Comparison of ENCODE assay signal across 8 cellular contexts in genomic region chr7:131105803-131106680, GRCh38.
DNase-seq lines count a peak whose midpoint lies in the region; ATAC-seq and FAIRE-seq lines count a peak whose summit lies in the region.

No MANE protein-coding gene starts in this region.

- peaks cover 9% of the 10 kb centered on the region for H3K4me1 ChIP-seq in mesenchymal stem cell (ENCODE audit: control insufficient read depth, insufficient read depth, low read depth, low read length)

- peak overlapping the region; percentile 66 to 94 for H3K4ac ChIP-seq in mesenchymal stem cell (ENCODE audit: low read depth in 1 of 2, low read length in 2 of 2)

- CTCF ChIA-PET in activated CD8-positive, alpha-beta T cell treated with anti-CD3 and anti-CD28 coated beads, Interleukin-2, amount 10 ng/mL, durations not matched to agents 7 days and 5 days (lab: Charles Lee), result interaction anchor here (0.8 to 3.2 kb wide), 8 partner anchors 9 to 221 kb away, joined by 3 to 14 read pairs (median 4); no protein-coding TSS in a partner anchor

- H4K91ac ChIP-seq in mesenchymal stem cell (ENCODE audit: low read length), result peak overlapping the region; percentile 90

- H3K79me1 ChIP-seq in mesenchymal stem cell (replicated peaks; ENCODE audit: low read length, poor library complexity, severe bottlenecking), result peaks cover 7% of the 10 kb centered on the region

- peak overlapping the region; percentile 98 for H3K4me2 ChIP-seq in mesenchymal stem cell (ENCODE audit: low read length, poor library complexity, severe bottlenecking)

- H2BK120ac ChIP-seq in mesenchymal stem cell (ENCODE audit: low read depth, low read length), result peak overlapping the region; percentile 64

- peak; percentile 60 for FAIRE-seq in GM18507 (lab: Jason Lieb, UNC)

- H3K9me3 ChIP-seq in mesenchymal stem cell (ENCODE audit: control insufficient read depth, low read length), result no peaks in the 10 kb centered on the region

- peaks cover 61% of the 10 kb centered on the region for H3K4me1 Mint-ChIP-seq in activated CD8-positive, alpha-beta T cell treated with anti-CD3 and anti-CD28 coated beads, Interleukin-2, amount 10 ng/mL, durations not matched to agents 7 days and 5 days (ENCODE audit: low read depth)

- peak overlapping the region; percentile 96 for H3K4me3 Mint-ChIP-seq in activated CD8-positive, alpha-beta T cell treated with anti-CD3 and anti-CD28 coated beads, Interleukin-2, amount 10 ng/mL, durations not matched to agents 7 days and 5 days

- H3K9me3 Mint-ChIP-seq in activated CD8-positive, alpha-beta T cell treated with anti-CD3 and anti-CD28 coated beads, Interleukin-2, amount 10 ng/mL, durations not matched to agents 7 days and 5 days (ENCODE audit: insufficient read depth), result no peaks in the 10 kb centered on the region

- H2AFZ ChIP-seq in mesenchymal stem cell (ENCODE audit: low read depth, low read length), result peak overlapping the region; percentile 77

- H3K18ac ChIP-seq in mesenchymal stem cell (ENCODE audit: low read depth in 1 of 2, low read length in 2 of 2), result peak overlapping the region; percentile 73 to 95

- peak overlapping the region; percentile 93 for H2BK15ac ChIP-seq in mesenchymal stem cell (ENCODE audit: low read depth, poor library complexity, severe bottlenecking)

- H3K14ac ChIP-seq in mesenchymal stem cell (ENCODE audit: low read length in 2 of 2), result peak overlapping the region in 1 of 2 experiments; percentile 88

- ATAC-seq in HG03025 (IDR thresholded peaks at IDR 0.05; ENCODE audit: low FRiP score, unreplicated experiment), result peak; percentile 27
- ATAC-seq in activated CD8-positive, alpha-beta T cell treated with anti-CD3 and anti-CD28 coated beads, Interleukin-2, amount 10 ng/mL, durations not matched to agents 7 days and 5 days, result peak; percentile 52

- peak; percentile 38 for DNase-seq in A172 (ENCODE audit: low spot score)
- peak; percentile 57 for DNase-seq in GM18507 (ENCODE audit: extremely low spot score, insufficient read length, low read depth)
- DNase-seq in NCI-H526 treated with DMSO at 0.1 percent for 48 hours (lab: John Stamatoyannopoulos, UW), result peak; percentile 54
- peak; percentile 80 for DNase-seq in activated CD8-positive, alpha-beta T cell treated with anti-CD3 and anti-CD28 coated beads, Interleukin-2, amount 10 ng/mL, durations not matched to agents 7 days and 5 days
- peak; percentile 91 for DNase-seq in effector CD8-positive, alpha-beta T cell (lab: John Stamatoyannopoulos, UW)
- DNase-seq in mesenchymal stem cell, result peak; percentile 78
- peak; percentile 87 for DNase-seq in stimulated activated CD8-positive, alpha-beta memory T cell treated with anti-CD3 and anti-CD28 coated beads, Interleukin-12 subunit alpha, Interleukin-12 subunit beta, amount 100 ng/mL, for 4 hours (ENCODE audit: low read depth)

- no peaks in the 10 kb centered on the region for H3K27me3 Mint-ChIP-seq in activated CD8-positive, alpha-beta T cell treated with anti-CD3 and anti-CD28 coated beads, Interleukin-2, amount 10 ng/mL, durations not matched to agents 7 days and 5 days (ENCODE audit: low read depth)

- H2BK12ac ChIP-seq in mesenchymal stem cell (ENCODE audit: low read length in 2 of 2), result peak overlapping the region in 1 of 2 experiments; percentile 73

- no peak overlapping the region for H3K27ac ChIP-seq in mesenchymal stem cell (ENCODE audit: low read length, poor library complexity, severe bottlenecking)

- POLR2A ChIA-PET in activated CD8-positive, alpha-beta T cell treated with anti-CD3 and anti-CD28 coated beads, Interleukin-2, amount 10 ng/mL, durations not matched to agents 7 days and 5 days (lab: Charles Lee), result interaction anchor here (0.6 to 4.7 kb wide), 10 partner anchors 9 to 193 kb away, joined by 3 to 26 read pairs (median 4); no protein-coding TSS in a partner anchor

- no peak overlapping the region for H4K8ac ChIP-seq in mesenchymal stem cell (ENCODE audit: low read length)

- peak overlapping the region; percentile 100 for H3K9ac ChIP-seq in mesenchymal stem cell (ENCODE audit: low read length)

- peaks cover 13% of the 10 kb centered on the region for H3K36me3 Mint-ChIP-seq in activated CD8-positive, alpha-beta T cell treated with anti-CD3 and anti-CD28 coated beads, Interleukin-2, amount 10 ng/mL, durations not matched to agents 7 days and 5 days (ENCODE audit: low read depth)

- H3K36me3 ChIP-seq in mesenchymal stem cell (ENCODE audit: control insufficient read depth in 1 of 2, insufficient read depth in 2 of 2, low read depth in 1 of 2, low read length in 2 of 2), result peaks cover 3 to 27% of the 10 kb centered on the region in 2 experiments

- H3K27ac Mint-ChIP-seq in activated CD8-positive, alpha-beta T cell treated with anti-CD3 and anti-CD28 coated beads, Interleukin-2, amount 10 ng/mL, durations not matched to agents 7 days and 5 days, result peak overlapping the region; percentile 97

- H3K4me3 ChIP-seq in mesenchymal stem cell (ENCODE audit: insufficient read depth in 1 of 2, low read depth in 1 of 2, low read length in 2 of 2), result peak overlapping the region; percentile 91 to 97

- no peak overlapping the region for H2AK5ac ChIP-seq in mesenchymal stem cell (ENCODE audit: low read length, severe bottlenecking)

- under 1% methylated on average over 67 of the region's 108 CpGs for WGBS in mesenchymal stem cell

- peak overlapping the region in 1 of 2 experiments; percentile 75 for H3K23ac ChIP-seq in mesenchymal stem cell (ENCODE audit: low read length in 2 of 2)

- peak overlapping the region; percentile 68 for H2BK5ac ChIP-seq in mesenchymal stem cell (ENCODE audit: low read depth, low read length, poor library complexity, severe bottlenecking)

- H3K27me3 ChIP-seq in mesenchymal stem cell (ENCODE audit: control insufficient read depth in 1 of 2, insufficient read depth in 1 of 2, low read length in 2 of 2), result no peaks in the 10 kb centered on the region

Comparison
In these comparisons a context has a peak if more than half of its experiments do, and no peak if none do; other contexts are left out.
1. DNase-seq: peak in every context shown above with its lines; median percentile 91 in effector CD8-positive, alpha-beta T cell; 87 in stimulated activated CD8-positive, alpha-beta memory T cell treated with anti-CD3 and anti-CD28 coated beads, Interleukin-12 subunit alpha, Interleukin-12 subunit beta, amount 100 ng/mL, for 4 hours; 80 in activated CD8-positive, alpha-beta T cell treated with anti-CD3 and anti-CD28 coated beads, Interleukin-2, amount 10 ng/mL, durations not matched to agents 7 days and 5 days; 78 in mesenchymal stem cell; 57 in GM18507; 54 in NCI-H526 treated with DMSO at 0.1 percent for 48 hours; 38 in A172.